13 cellular contexts compared by ENCODE assay signal in the genomic region with DNA sequence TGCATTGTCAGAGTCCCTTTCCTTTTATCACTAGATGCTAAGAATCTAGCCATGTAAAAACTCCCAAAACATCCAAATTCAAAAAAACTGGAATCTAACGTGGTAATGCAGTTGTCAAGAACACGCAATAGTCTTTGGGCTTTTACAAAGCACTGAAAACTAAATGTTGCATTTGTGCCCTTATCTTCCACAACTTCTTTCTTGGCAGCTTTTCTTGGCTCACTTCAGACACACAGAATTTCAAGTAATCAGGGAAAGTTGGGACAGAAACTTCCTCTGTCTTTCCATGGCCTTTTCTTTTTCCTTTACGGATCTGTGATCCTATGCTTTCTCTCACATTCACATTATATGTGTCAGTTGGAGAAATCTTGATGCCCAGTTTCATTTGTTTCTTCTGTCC.
A peak's percentile ranks its signal among the peaks of the same experiment; 100 is the strongest.
DNase-seq lines count a peak whose midpoint lies in the region; ATAC-seq and TF ChIP-seq lines count a peak whose summit lies in the region.
"Had no signal": no experiment of that assay in that cellular context is flagged by ENCODE, and none has a peak within 500 bp of the region (broad histone marks: within the 10 kb centered on the region; RNA-seq: fewer than 3 reads in every experiment).

No MANE protein-coding gene starts in this region.

- H3K27me3 ChIP-seq in right lobe of liver, result no peaks in the 10 kb centered on the region
- H3K27me3 ChIP-seq in naive thymus-derived CD4-positive, alpha-beta T cell (ENCODE audit: control insufficient read depth in 2 of 2, insufficient read depth in 2 of 2, low read length in 2 of 2), result no peaks in the 10 kb centered on the region

- H3K27ac ChIP-seq in C4-2B, result peak overlapping the region; percentile 98
- peak overlapping the region; percentile 89 to 95 for H3K27ac ChIP-seq in coronary artery
- H3K27ac ChIP-seq in right lobe of liver, result peak overlapping the region; percentile 67 to 90 (median 74)
- peak overlapping the region in 13 of 21 experiments; percentile 30 to 81 (median 69) for H3K27ac ChIP-seq in skin epidermis
- no peak overlapping the region for H3K27ac ChIP-seq in naive thymus-derived CD4-positive, alpha-beta T cell (ENCODE audit: low read depth, low read length)

- peaks cover 6% of the 10 kb centered on the region for H3K4me1 Mint-ChIP-seq in activated CD4-positive, alpha-beta memory T cell treated with anti-CD3 and anti-CD28 coated beads, Interleukin-2, amount 10 ng/mL, durations not matched to agents 7 days and 5 days
- H3K4me1 Mint-ChIP-seq in naive thymus-derived CD4-positive, alpha-beta T cell, result peaks cover 0 to 8% (median 0%) of the 10 kb centered on the region in 7 donors
- H3K4me1 Mint-ChIP-seq in progenitor cell of endocrine pancreas (ENCODE audit: low read depth), result peaks cover 6% of the 10 kb centered on the region

- H3K27me3 Mint-ChIP-seq in activated CD4-positive, alpha-beta memory T cell treated with anti-CD3 and anti-CD28 coated beads, Interleukin-2, amount 10 ng/mL, durations not matched to agents 7 days and 5 days, result no peaks in the 10 kb centered on the region
- no peaks in the 10 kb centered on the region for H3K27me3 Mint-ChIP-seq in naive thymus-derived CD4-positive, alpha-beta T cell
- H3K27me3 Mint-ChIP-seq in progenitor cell of endocrine pancreas, result no peaks in the 10 kb centered on the region

- peak overlapping the region; percentile 30 for H3K4me3 ChIP-seq in coronary artery
- no peak overlapping the region for H3K4me3 ChIP-seq in right lobe of liver
- no peak overlapping the region for H3K4me3 ChIP-seq in skin epidermis
- no peak overlapping the region for H3K4me3 ChIP-seq in naive thymus-derived CD4-positive, alpha-beta T cell (ENCODE audit: low read length)

- TF ChIP-seq POLR2A in right lobe of liver (IDR thresholded peaks at IDR 0.05), result no peak

- no peaks in the 10 kb centered on the region for H3K36me3 ChIP-seq in right lobe of liver
- H3K36me3 ChIP-seq in naive thymus-derived CD4-positive, alpha-beta T cell (ENCODE audit: control insufficient read depth in 2 of 3, insufficient read depth in 3 of 3, low read length in 3 of 3), result no peaks in the 10 kb centered on the region

- WGBS in right lobe of liver (ENCODE audit: insufficient coverage, low coverage, low lambda C conversion rate, missing lambda C conversion rate), result 24% methylated on average over 3 of the region's 3 CpGs

- H3K4me3 Mint-ChIP-seq in activated CD4-positive, alpha-beta memory T cell treated with anti-CD3 and anti-CD28 coated beads, Interleukin-2, amount 10 ng/mL, durations not matched to agents 7 days and 5 days, result no peak overlapping the region
- no peak overlapping the region for H3K4me3 Mint-ChIP-seq in naive thymus-derived CD4-positive, alpha-beta T cell
- H3K4me3 Mint-ChIP-seq in progenitor cell of endocrine pancreas (ENCODE audit: low read depth), result no peak overlapping the region
- H3K4me3 Mint-ChIP-seq: T-helper 1 cell treated with Interleukin-12 subunit alpha and Interleukin-12 subunit beta and Interleukin-4 antibody, amounts not matched to agents 30 μg/mL and 1 μg/mL, for 36 hours had no signal

- no peaks in the 10 kb centered on the region for H3K36me3 Mint-ChIP-seq in activated CD4-positive, alpha-beta memory T cell treated with anti-CD3 and anti-CD28 coated beads, Interleukin-2, amount 10 ng/mL, durations not matched to agents 7 days and 5 days (ENCODE audit: low read depth)
- H3K36me3 Mint-ChIP-seq in naive thymus-derived CD4-positive, alpha-beta T cell, result peaks cover 4 to 21% (median 12%) of the 10 kb centered on the region in 5 donors
- H3K36me3 Mint-ChIP-seq in progenitor cell of endocrine pancreas (ENCODE audit: insufficient read depth), result no peaks in the 10 kb centered on the region

- H3K27ac Mint-ChIP-seq in activated CD4-positive, alpha-beta memory T cell treated with anti-CD3 and anti-CD28 coated beads, Interleukin-2, amount 10 ng/mL, durations not matched to agents 7 days and 5 days, result no peak overlapping the region
- H3K27ac Mint-ChIP-seq in naive thymus-derived CD4-positive, alpha-beta T cell, result peak overlapping the region in 1 of 9 donors; percentile 17
- no peak overlapping the region for H3K27ac Mint-ChIP-seq in progenitor cell of endocrine pancreas
- H3K27ac Mint-ChIP-seq: T-helper 1 cell treated with Interleukin-12 subunit alpha and Interleukin-12 subunit beta and Interleukin-4 antibody, amounts not matched to agents 30 μg/mL and 1 μg/mL, for 36 hours had no signal

- peaks cover 0 to 28% (median 13%) of the 10 kb centered on the region in 4 donors for H3K4me1 ChIP-seq in right lobe of liver
- no peaks in the 10 kb centered on the region for H3K4me1 ChIP-seq in naive thymus-derived CD4-positive, alpha-beta T cell (ENCODE audit: control insufficient read depth in 2 of 2, insufficient read depth in 2 of 2, low read length in 2 of 2)

- H3K9me3 Mint-ChIP-seq in activated CD4-positive, alpha-beta memory T cell treated with anti-CD3 and anti-CD28 coated beads, Interleukin-2, amount 10 ng/mL, durations not matched to agents 7 days and 5 days, result no peaks in the 10 kb centered on the region
- H3K9me3 Mint-ChIP-seq in naive thymus-derived CD4-positive, alpha-beta T cell, result peaks cover 0 to 2% (median 0%) of the 10 kb centered on the region in 11 donors
- H3K9me3 Mint-ChIP-seq in progenitor cell of endocrine pancreas (ENCODE audit: low read depth), result no peaks in the 10 kb centered on the region
- H3K9me3 Mint-ChIP-seq: T-helper 1 cell treated with Interleukin-12 subunit alpha and Interleukin-12 subunit beta and Interleukin-4 antibody, amounts not matched to agents 30 μg/mL and 1 μg/mL, for 36 hours had no signal

- POLR2A ChIA-PET in activated CD4-positive, alpha-beta memory T cell treated with anti-CD3 and anti-CD28 coated beads, Interleukin-2, amount 10 ng/mL, durations not matched to agents 7 days and 5 days (lab: Charles Lee), result no interaction called here
- POLR2A ChIA-PET in naive thymus-derived CD4-positive, alpha-beta T cell (lab: Charles Lee), result interaction anchor here (0.9 kb wide), 1 partner anchor 66 kb away, joined by 3 read pairs; no protein-coding TSS in a partner anchor

- ATAC-seq in right lobe of liver, result peak; percentile 1 to 37 (median 8)
- no peak for ATAC-seq in naive thymus-derived CD4-positive, alpha-beta T cell

- DNase-seq in coronary artery (ENCODE audit: low spot score), result no peak
- no peak for DNase-seq in right lobe of liver
- DNase-seq in activated CD4-positive, alpha-beta memory T cell treated with anti-CD3 and anti-CD28 coated beads, Interleukin-2, amount 10 ng/mL, durations not matched to agents 7 days and 5 days, result no peak
- no peak for DNase-seq in naive thymus-derived CD4-positive, alpha-beta T cell
- no peak for DNase-seq in progenitor cell of endocrine pancreas (ENCODE audit: low spot score, unreplicated experiment)
- no peak for DNase-seq in NCI-H226
- DNase-seq: activated effector memory CD4-positive, alpha-beta T cell treated with anti-CD3 and anti-CD28 coated beads, Interleukin-2, amount 50 U/mL, for 16 hours; DMS53; GOT3; left colon had no signal

- no peaks in the 10 kb centered on the region for H3K9me3 ChIP-seq in right lobe of liver
- H3K9me3 ChIP-seq in naive thymus-derived CD4-positive, alpha-beta T cell (ENCODE audit: control insufficient read depth in 2 of 3, low read length in 3 of 3), result no peaks in the 10 kb centered on the region

- CTCF ChIA-PET in activated CD4-positive, alpha-beta memory T cell treated with anti-CD3 and anti-CD28 coated beads, Interleukin-2, amount 10 ng/mL, durations not matched to agents 7 days and 5 days (lab: Charles Lee), result no interaction called here
- CTCF ChIA-PET in naive thymus-derived CD4-positive, alpha-beta T cell (lab: Charles Lee), result no interaction called here

- TF ChIP-seq CTCF in C4-2B (conservative IDR thresholded peaks at IDR 0.05) (no peak), coronary artery (IDR thresholded peaks at IDR 0.05) (no peak), right lobe of liver (IDR thresholded peaks at IDR 0.05) (no peak), progenitor cell of endocrine pancreas (IDR thresholded peaks at IDR 0.05; ENCODE audit: unreplicated experiment) (no peak)

- intact Hi-C loops in right lobe of liver (cut with DNase I), result no loop called here
- intact Hi-C loops in naive thymus-derived CD4-positive, alpha-beta T cell (cut with micrococcal nuclease), result no loop called here
